Comparison of ENCODE assay signal across 10 cellular contexts in the genomic region with DNA sequence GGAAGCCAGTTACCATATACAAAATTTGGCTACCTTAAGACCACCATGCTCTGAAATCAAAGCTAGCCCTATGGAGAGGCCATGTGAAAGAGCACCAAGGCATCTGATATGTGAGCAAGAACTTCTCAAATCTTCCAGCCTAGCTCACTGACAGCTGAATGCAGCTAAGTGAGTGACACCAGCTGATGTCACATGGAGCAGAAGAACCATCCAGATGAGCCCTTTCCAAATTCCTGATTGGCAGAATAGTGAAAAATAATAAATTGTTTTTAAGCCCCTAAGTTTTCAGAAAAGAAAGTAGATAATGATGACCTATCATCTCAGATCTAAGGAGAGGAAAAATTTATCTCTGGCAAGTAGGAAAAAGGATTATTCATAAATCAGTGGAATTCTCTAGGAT.
"Had no signal": no experiment of that assay in that cellular context is flagged by ENCODE, and none has a peak within 500 bp of the region (broad histone marks: within the 10 kb centered on the region; RNA-seq: fewer than 3 reads in every experiment).

No MANE protein-coding gene starts in this region.

- H3K4me3 ChIP-seq: GM23248, HAP-1 had no signal

- H3K4me3 Mint-ChIP-seq: H9, HFFc6 had no signal

- H3K36me3 ChIP-seq: HAP-1 had no signal

- H3K9me3 Mint-ChIP-seq: HFFc6 had no signal

- H3K27ac Mint-ChIP-seq: H9, HFFc6 had no signal

- H2AFZ ChIP-seq: GM23248 had no signal

- ATAC-seq: HCT116 had no signal

- FAIRE-seq: H1, H54 had no signal

- H3K27ac ChIP-seq: GM23248 had no signal

- H3K9me3 ChIP-seq: HAP-1 had no signal

- H3K9ac ChIP-seq: GM23248 had no signal

- H3K4me1 ChIP-seq: HAP-1 had no signal

- DNase-seq: GM23248, GOT3, H7, H9, HCEC 1CT, HFFc6 had no signal
